In genomic region chr17:17527534-17527933, GRCh38 we compare ENCODE assay signal across 18 cellular contexts.
"Had no signal": no experiment of that assay in that cellular context is flagged by ENCODE, and none has a peak within 500 bp of the region (broad histone marks: within the 10 kb centered on the region; RNA-seq: fewer than 3 reads in every experiment).

No MANE protein-coding gene starts in this region.

- ATAC-seq: effector memory CD8-positive, alpha-beta T cell; natural killer cell had no signal

- H3K36me3 Mint-ChIP-seq: activated naive CD4-positive, alpha-beta T cell treated with anti-CD3 and anti-CD28 coated beads, Interleukin-2, amount 10 ng/mL, durations not matched to agents 7 days and 5 days; natural killer cell; type B pancreatic cell had no signal

- H3K4me1 Mint-ChIP-seq: activated naive CD4-positive, alpha-beta T cell treated with anti-CD3 and anti-CD28 coated beads, Interleukin-2, amount 10 ng/mL, durations not matched to agents 7 days and 5 days had no signal

- H3K4me3 Mint-ChIP-seq: activated naive CD4-positive, alpha-beta T cell treated with anti-CD3 and anti-CD28 coated beads, Interleukin-2, amount 10 ng/mL, durations not matched to agents 7 days and 5 days; dendritic cell treated with granulocyte-macrophage colony-stimulating factor and Interleukin-4, amounts not matched to agents 40 ng/mL and 50 ng/mL, for 4 days; effector memory CD8-positive, alpha-beta T cell; natural killer cell; type B pancreatic cell had no signal

- H3K27ac ChIP-seq: ascending aorta, breast epithelium, prostate gland, SK-N-MC, suprapubic skin had no signal

- H3K4me3 ChIP-seq: ascending aorta, breast epithelium, prostate gland, SK-N-MC, suprapubic skin had no signal

- H3K27ac Mint-ChIP-seq: activated naive CD4-positive, alpha-beta T cell treated with anti-CD3 and anti-CD28 coated beads, Interleukin-2, amount 10 ng/mL, durations not matched to agents 7 days and 5 days; activated T-helper 2 cell treated with anti-CD3 and anti-CD28 coated beads, Interferon-gamma antibody, Interleukin-2, Interleukin-4, amounts not matched to agents 10 μg/mL and 5 μg/mL and 100 μg/mL, durations not matched to agents 14 hours and 24 hours and 36 hours; dendritic cell treated with granulocyte-macrophage colony-stimulating factor and Interleukin-4, amounts not matched to agents 40 ng/mL and 50 ng/mL, for 4 days; effector memory CD8-positive, alpha-beta T cell; natural killer cell; type B pancreatic cell had no signal

- H3K9me3 Mint-ChIP-seq: activated naive CD4-positive, alpha-beta T cell treated with anti-CD3 and anti-CD28 coated beads, Interleukin-2, amount 10 ng/mL, durations not matched to agents 7 days and 5 days; activated T-helper 2 cell treated with anti-CD3 and anti-CD28 coated beads, Interferon-gamma antibody, Interleukin-2, Interleukin-4, amounts not matched to agents 10 μg/mL and 5 μg/mL and 100 μg/mL, durations not matched to agents 14 hours and 24 hours and 36 hours; dendritic cell treated with granulocyte-macrophage colony-stimulating factor and Interleukin-4, amounts not matched to agents 40 ng/mL and 50 ng/mL, for 4 days; effector memory CD8-positive, alpha-beta T cell; natural killer cell; type B pancreatic cell had no signal

- H3K36me3 ChIP-seq: ascending aorta, breast epithelium, prostate gland, suprapubic skin had no signal

- H3K4me1 ChIP-seq: ascending aorta, breast epithelium, suprapubic skin had no signal

- H3K27me3 ChIP-seq: ascending aorta, breast epithelium, suprapubic skin had no signal

- H3K9me3 ChIP-seq: ascending aorta, breast epithelium, prostate gland, suprapubic skin had no signal

- H3K27me3 Mint-ChIP-seq: activated naive CD4-positive, alpha-beta T cell treated with anti-CD3 and anti-CD28 coated beads, Interleukin-2, amount 10 ng/mL, durations not matched to agents 7 days and 5 days; dendritic cell treated with granulocyte-macrophage colony-stimulating factor and Interleukin-4, amounts not matched to agents 40 ng/mL and 50 ng/mL, for 4 days; effector memory CD8-positive, alpha-beta T cell; type B pancreatic cell had no signal

- DNase-seq: activated CD4-positive, alpha-beta T cell treated with anti-CD3 and anti-CD28 coated beads for 1 hour; activated CD4-positive, alpha-beta T cell treated with anti-CD3 and anti-CD28 coated beads, Interleukin-2, amount 50 U/mL, for 4 hours; activated naive CD4-positive, alpha-beta T cell treated with anti-CD3 and anti-CD28 coated beads, Interleukin-2, amount 10 ng/mL, durations not matched to agents 7 days and 5 days; effector memory CD8-positive, alpha-beta T cell; foreskin melanocyte; mesendoderm; natural killer cell; nucleus accumbens; stimulated activated CD4-positive, alpha-beta T cell treated with anti-CD3 and anti-CD28 coated beads, Interleukin-2, amount 100 ng/mL, for 48 hours; stimulated activated naive CD4-positive, alpha-beta T cell had no signal
